15 cellular contexts compared by ENCODE assay signal in genomic region chr15:95328559-95328958, GRCh38.
"Had no signal": no experiment of that assay in that cellular context is flagged by ENCODE, and none has a peak within 500 bp of the region (broad histone marks: within the 10 kb centered on the region; RNA-seq: fewer than 3 reads in every experiment).

No MANE protein-coding gene starts in this region.

- H3K36me3 ChIP-seq: gastroesophageal sphincter, left lung had no signal

- H3K9me3 Mint-ChIP-seq: activated CD8-positive, alpha-beta T cell treated with anti-CD3 and anti-CD28 coated beads for 36 hours; activated T-cell treated with anti-CD3 and anti-CD28 coated beads, Interleukin-2, amount 50 U/mL, for 4 hours; natural killer cell; stimulated activated naive B cell treated with anti-CD40 and anti-IgM and Interleukin-4, amounts not matched to agents 10 μg/mL and 1 μg/mL and 100 μg/mL, for 72 hours; T-helper 1 cell treated with Interleukin-12 subunit alpha and Interleukin-12 subunit beta and Interleukin-4 antibody, amounts not matched to agents 30 μg/mL and 1 μg/mL, for 36 hours had no signal

- H3K27me3 Mint-ChIP-seq: memory B cell had no signal

- H3K4me1 ChIP-seq: left lung had no signal

- H3K4me1 Mint-ChIP-seq: memory B cell; stimulated activated naive B cell treated with anti-CD40 and anti-IgM and Interleukin-4, amounts not matched to agents 10 μg/mL and 1 μg/mL and 100 μg/mL, for 72 hours had no signal

- ATAC-seq: activated CD8-positive, alpha-beta T cell treated with anti-CD3 and anti-CD28 coated beads for 36 hours; activated T-cell treated with anti-CD3 and anti-CD28 coated beads, Interleukin-2, amount 50 U/mL, for 4 hours; gastroesophageal sphincter; left lung; natural killer cell; stimulated activated naive B cell treated with anti-CD40 and anti-IgM and Interleukin-4, amounts not matched to agents 10 μg/mL and 1 μg/mL and 100 μg/mL, for 72 hours; WTC11 had no signal

- H3K27ac Mint-ChIP-seq: activated CD8-positive, alpha-beta T cell treated with anti-CD3 and anti-CD28 coated beads for 36 hours; memory B cell; natural killer cell; stimulated activated naive B cell treated with anti-CD40 and anti-IgM and Interleukin-4, amounts not matched to agents 10 μg/mL and 1 μg/mL and 100 μg/mL, for 72 hours; T-helper 1 cell treated with Interleukin-12 subunit alpha and Interleukin-12 subunit beta and Interleukin-4 antibody, amounts not matched to agents 30 μg/mL and 1 μg/mL, for 36 hours; WTC11 had no signal

- DNase-seq: activated CD4-positive, alpha-beta T cell treated with anti-CD3 and anti-CD28 coated beads for 48 hours; activated CD8-positive, alpha-beta T cell treated with anti-CD3 and anti-CD28 coated beads for 36 hours; activated effector memory CD4-positive, alpha-beta T cell treated with Interleukin-2 at 50 U/mL for 16 hours; activated naive CD4-positive, alpha-beta T cell treated with anti-CD3 and anti-CD28 coated beads, Interleukin-2, amount 50 U/mL, for 16 hours; activated T-cell treated with anti-CD3 and anti-CD28 coated beads, Interleukin-2, amount 50 U/mL, for 4 hours; effector CD8-positive, alpha-beta T cell; left lung; natural killer cell; SHP77 treated with DMSO at 0.1 percent for 48 hours; stimulated activated naive B cell treated with anti-CD40 and anti-IgM and Interleukin-4, amounts not matched to agents 10 μg/mL and 1 μg/mL and 100 μg/mL, for 72 hours had no signal

- H3K27ac ChIP-seq: hepatocyte, left lung had no signal

- H3K4me3 Mint-ChIP-seq: activated CD8-positive, alpha-beta T cell treated with anti-CD3 and anti-CD28 coated beads for 36 hours; activated T-cell treated with anti-CD3 and anti-CD28 coated beads, Interleukin-2, amount 50 U/mL, for 4 hours; memory B cell; natural killer cell; stimulated activated naive B cell treated with anti-CD40 and anti-IgM and Interleukin-4, amounts not matched to agents 10 μg/mL and 1 μg/mL and 100 μg/mL, for 72 hours; T-helper 1 cell treated with Interleukin-12 subunit alpha and Interleukin-12 subunit beta and Interleukin-4 antibody, amounts not matched to agents 30 μg/mL and 1 μg/mL, for 36 hours; WTC11 had no signal

- H3K4me3 ChIP-seq: hepatocyte, left lung had no signal

- H3K36me3 Mint-ChIP-seq: memory B cell; natural killer cell; stimulated activated naive B cell treated with anti-CD40 and anti-IgM and Interleukin-4, amounts not matched to agents 10 μg/mL and 1 μg/mL and 100 μg/mL, for 72 hours; WTC11 had no signal

- H3K9me3 ChIP-seq: gastroesophageal sphincter, left lung had no signal
